ENCODE assay signal across 9 cellular contexts in genomic region chr16:28181557-28181914, GRCh38. TPM values are rescaled to one million over a fixed set of nuclear protein-coding genes. Genes with fewer than 3 reads are reported as not detected.
DNase-seq lines count a peak whose midpoint lies in the region; ATAC-seq, FAIRE-seq and TF ChIP-seq lines count a peak whose summit lies in the region.
"Had no signal": no experiment of that assay in that cellular context is flagged by ENCODE, and none has a peak within 500 bp of the region (broad histone marks: within the 10 kb centered on the region; RNA-seq: fewer than 3 reads in every experiment).

No MANE protein-coding gene starts in this region.

- TF ChIP-seq EP300 in HepG2 (IDR thresholded peaks at IDR 0.05; ENCODE audit: low read depth in 2 of 2, low read length in 2 of 2) (no peak), HepG2 (CRISPR knock-in tag; IDR thresholded peaks at IDR 0.05; ENCODE audit: borderline replicate concordance) (peak; percentile 63)

- H2AFZ ChIP-seq in ACC112 (ENCODE audit: low read length, unreplicated experiment), result no peak overlapping the region
- H2AFZ ChIP-seq in HepG2 (ENCODE audit: low read length), result no peak overlapping the region

- H3K27ac ChIP-seq in ACC112 (ENCODE audit: low read depth, low read length), result peak overlapping the region; percentile 80
- peak overlapping the region in 2 of 4 donors; percentile 49 to 51 for H3K27ac ChIP-seq in body of pancreas
- H3K27ac ChIP-seq in HepG2 (ENCODE audit: extremely low read length, insufficient read depth, low read length), result peak overlapping the region; percentile 48

- 6 to 33% methylated on average over 2 of the region's 2 CpGs for WGBS in body of pancreas, 2 donors
- 45% methylated on average over 2 of the region's 2 CpGs for WGBS in HepG2 (ENCODE audit: low lambda C conversion rate)

- H3K4me3 ChIP-seq in ACC112 (ENCODE audit: low read depth, low read length), result peak overlapping the region; percentile 23; the same call in 1 of the 2 replicates
- no peak overlapping the region for H3K4me3 ChIP-seq in body of pancreas
- H3K4me3 ChIP-seq in HepG2 (replicated peaks in 1 of 3; ENCODE audit: insufficient read depth in 1 of 3, low read depth in 2 of 3, low read length in 3 of 3), result no peak overlapping the region

- H4K20me1 ChIP-seq in HepG2 (ENCODE audit: insufficient read depth, low read length), result 0 out of 2 replicates have a peak, but pooled peaks cover 20% of the 10 kb centered on the region

- H3K27me3 ChIP-seq in ACC112 (ENCODE audit: insufficient read depth, low read length) (no peaks in the 10 kb centered on the region), body of pancreas (no peaks in the 10 kb centered on the region), HepG2 (ENCODE audit: control insufficient read depth in 1 of 2, insufficient read depth in 2 of 2, low read length in 2 of 2) (no peaks in the 10 kb centered on the region)

- H3K4me1 ChIP-seq in ACC112 (ENCODE audit: control insufficient read depth, insufficient read depth, low read length, unreplicated experiment), result peaks cover 44% of the 10 kb centered on the region
- H3K4me1 ChIP-seq in body of pancreas, result peaks cover 49% of the 10 kb centered on the region
- H3K4me1 ChIP-seq in HepG2 (ENCODE audit: insufficient read depth, low read length), result peaks cover 35% of the 10 kb centered on the region

- H3K9me3 ChIP-seq in body of pancreas (no peaks in the 10 kb centered on the region), HepG2 (ENCODE audit: low read length) (no peaks in the 10 kb centered on the region)

- TF ChIP-seq CTCF in body of pancreas (IDR thresholded peaks at IDR 0.05) (no peak), HepG2 (CRISPR knock-in tag; IDR thresholded peaks at IDR 0.05) (no peak)

- peaks cover 96% of the 10 kb centered on the region for H3K79me2 ChIP-seq in ACC112 (ENCODE audit: control insufficient read depth, insufficient read depth, low read length, unreplicated experiment)
- H3K79me2 ChIP-seq in HepG2 (ENCODE audit: insufficient read depth, low read length), result peaks cover 75% of the 10 kb centered on the region

- peaks cover 17% of the 10 kb centered on the region for H3K36me3 ChIP-seq in ACC112 (ENCODE audit: insufficient read depth, low read length)
- H3K36me3 ChIP-seq in body of pancreas (replicated peaks in 1 of 2; ENCODE audit: insufficient read depth in 1 of 2, low read depth in 2 of 2), result peaks cover 0 to 1% of the 10 kb centered on the region in 2 donors
- peaks cover 6 to 27% of the 10 kb centered on the region in 2 experiments; a peak in 4 of 5 replicates for H3K36me3 ChIP-seq in HepG2 (replicated peaks in 1 of 2; ENCODE audit: control insufficient read depth in 1 of 2, insufficient read depth in 2 of 2, low read length in 2 of 2)

- TF ChIP-seq RAD21 in HepG2 (CRISPR knock-in tag; IDR thresholded peaks at IDR 0.05), result no peak

- in situ Hi-C loops in HepG2 (cut with HindIII; ENCODE audit: extremely low pct_ligation_motif_present, low pct_unique_long_range_greater_than_20kb), result no loop called here

- intact Hi-C loops in body of pancreas (cut with DNase I), result no loop called here
- intact Hi-C loops in HepG2 (cut with micrococcal nuclease; ENCODE audit: unreplicated experiment), result no loop called here

- ATAC-seq in body of pancreas (peak; percentile 82), HepG2 (peak; percentile 89), HG03045 (IDR thresholded peaks at IDR 0.05; ENCODE audit: unreplicated experiment) (no peak), GM18907 (IDR thresholded peaks at IDR 0.05; ENCODE audit: unreplicated experiment) (no peak), GM21526 (IDR thresholded peaks at IDR 0.05; ENCODE audit: low FRiP score, unreplicated experiment) (no peak)

- CTCF ChIA-PET in HepG2 (lab: Yijun Ruan, JAX; ENCODE audit: low intra/inter-chr PET ratio, low total read pairs), result no interaction called here

- DNase-seq in HS-27A (ENCODE audit: low read depth), result peak; percentile 80
- DNase-seq in body of pancreas, result peak; percentile 27 to 67 (median 56)
- DNase-seq in HepG2 (ENCODE audit: low spot score), result peak; percentile 88
- no peak for DNase-seq in activated effector memory CD4-positive, alpha-beta T cell treated with Interleukin-2 at 50 U/mL for 16 hours

- no TSS peak for BruUV-seq in HepG2 (replicated peaks; lab: Mats Ljungman, UMichigan)

- TF ChIP-seq POLR2A in body of pancreas (IDR thresholded peaks at IDR 0.05) (no peak), HepG2 (IDR thresholded peaks at IDR 0.05; ENCODE audit: insufficient read depth in 1 of 2, low read depth in 2 of 2, low read length in 2 of 2) (peak in 1 of 2 experiments; percentile 46; a peak in 2 of 4 replicates)

- peak; percentile 60 for FAIRE-seq in HepG2 (lab: Jason Lieb, UNC)
- FAIRE-seq: endometrium had no signal

- H3K4me2 ChIP-seq in HepG2 (ENCODE audit: low read depth, low read length), result peak overlapping the region; percentile 51

- H3K9ac ChIP-seq in HepG2 (ENCODE audit: insufficient read depth, low read depth, low read length), result peak overlapping the region; percentile 11; the same call in 1 of the 2 replicates

- POLR2A ChIA-PET in HepG2 (lab: Yijun Ruan, JAX), result interaction anchor here (0.8 kb wide), 1 partner anchor 31 kb away, joined by 3 read pairs; no protein-coding TSS in a partner anchor

TF ChIP-seq in HepG2, 621 proteins besides CTCF, POLR2A, EP300 and RAD21 (continues in another document):
- no peak for TF ChIP-seq JUND (CRISPR knock-in tag; IDR thresholded peaks at IDR 0.05)
- TF ChIP-seq, protein P1, sequence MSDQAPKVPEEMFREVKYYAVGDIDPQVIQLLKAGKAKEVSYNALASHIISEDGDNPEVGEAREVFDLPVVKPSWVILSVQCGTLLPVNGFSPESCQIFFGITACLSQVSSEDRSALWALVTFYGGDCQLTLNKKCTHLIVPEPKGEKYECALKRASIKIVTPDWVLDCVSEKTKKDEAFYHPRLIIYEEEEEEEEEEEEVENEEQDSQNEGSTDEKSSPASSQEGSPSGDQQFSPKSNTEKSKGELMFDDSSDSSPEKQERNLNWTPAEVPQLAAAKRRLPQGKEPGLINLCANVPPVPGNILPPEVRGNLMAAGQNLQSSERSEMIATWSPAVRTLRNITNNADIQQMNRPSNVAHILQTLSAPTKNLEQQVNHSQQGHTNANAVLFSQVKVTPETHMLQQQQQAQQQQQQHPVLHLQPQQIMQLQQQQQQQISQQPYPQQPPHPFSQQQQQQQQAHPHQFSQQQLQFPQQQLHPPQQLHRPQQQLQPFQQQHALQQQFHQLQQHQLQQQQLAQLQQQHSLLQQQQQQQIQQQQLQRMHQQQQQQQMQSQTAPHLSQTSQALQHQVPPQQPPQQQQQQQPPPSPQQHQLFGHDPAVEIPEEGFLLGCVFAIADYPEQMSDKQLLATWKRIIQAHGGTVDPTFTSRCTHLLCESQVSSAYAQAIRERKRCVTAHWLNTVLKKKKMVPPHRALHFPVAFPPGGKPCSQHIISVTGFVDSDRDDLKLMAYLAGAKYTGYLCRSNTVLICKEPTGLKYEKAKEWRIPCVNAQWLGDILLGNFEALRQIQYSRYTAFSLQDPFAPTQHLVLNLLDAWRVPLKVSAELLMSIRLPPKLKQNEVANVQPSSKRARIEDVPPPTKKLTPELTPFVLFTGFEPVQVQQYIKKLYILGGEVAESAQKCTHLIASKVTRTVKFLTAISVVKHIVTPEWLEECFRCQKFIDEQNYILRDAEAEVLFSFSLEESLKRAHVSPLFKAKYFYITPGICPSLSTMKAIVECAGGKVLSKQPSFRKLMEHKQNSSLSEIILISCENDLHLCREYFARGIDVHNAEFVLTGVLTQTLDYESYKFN (CRISPR knock-in tag; conservative IDR thresholded peaks at IDR 0.05), result 0 out of 2 replicates have a peak, but pooled peaks have one; percentile 16
- TF ChIP-seq, protein P2, sequence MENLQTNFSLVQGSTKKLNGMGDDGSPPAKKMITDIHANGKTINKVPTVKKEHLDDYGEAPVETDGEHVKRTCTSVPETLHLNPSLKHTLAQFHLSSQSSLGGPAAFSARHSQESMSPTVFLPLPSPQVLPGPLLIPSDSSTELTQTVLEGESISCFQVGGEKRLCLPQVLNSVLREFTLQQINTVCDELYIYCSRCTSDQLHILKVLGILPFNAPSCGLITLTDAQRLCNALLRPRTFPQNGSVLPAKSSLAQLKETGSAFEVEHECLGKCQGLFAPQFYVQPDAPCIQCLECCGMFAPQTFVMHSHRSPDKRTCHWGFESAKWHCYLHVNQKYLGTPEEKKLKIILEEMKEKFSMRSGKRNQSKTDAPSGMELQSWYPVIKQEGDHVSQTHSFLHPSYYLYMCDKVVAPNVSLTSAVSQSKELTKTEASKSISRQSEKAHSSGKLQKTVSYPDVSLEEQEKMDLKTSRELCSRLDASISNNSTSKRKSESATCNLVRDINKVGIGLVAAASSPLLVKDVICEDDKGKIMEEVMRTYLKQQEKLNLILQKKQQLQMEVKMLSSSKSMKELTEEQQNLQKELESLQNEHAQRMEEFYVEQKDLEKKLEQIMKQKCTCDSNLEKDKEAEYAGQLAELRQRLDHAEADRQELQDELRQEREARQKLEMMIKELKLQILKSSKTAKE (CRISPR knock-in tag; IDR thresholded peaks at IDR 0.05; ENCODE audit: borderline replicate concordance), result no peak

RNA-seq across cellular contexts. Expression of gene XPO6, which starts 30.2 kb away (rescaled TPM):
- total RNA-seq in body of pancreas (100 to 1,000 TPM in 1 of 2 donors, 10 to 100 TPM in 1; 54.7 to 103 TPM), HepG2 (2016; rRNA removed; fragmentation: Illumina TruSeq; extraction: Trizol) (102 and 109 TPM in 2 replicates)
- total RNA-seq in HepG2 (2016; cell fraction: cytosol; rRNA removed; fragmentation: Illumina TruSeq; extraction: Trizol; ENCODE audit: low read depth), result 46.6 and 57.5 TPM in 2 replicates
- 85.8 and 109 TPM in 2 replicates for total RNA-seq in HepG2 (2016; cell fraction: insoluble cytoplasmic fraction; rRNA removed; fragmentation: Illumina TruSeq; extraction: Trizol)
- 87.0 and 101 TPM in 2 replicates for total RNA-seq in HepG2 (2016; cell fraction: membrane; rRNA removed; fragmentation: Illumina TruSeq; extraction: Trizol)
- 104 and 150 TPM in 2 replicates for total RNA-seq in HepG2 (2016; cell fraction: nucleus; rRNA removed; fragmentation: Illumina TruSeq; extraction: Trizol)
- polyA plus RNA-seq in HepG2 (2011; rRNA removed), result 119 and 129 TPM in 2 replicates
- polyA plus RNA-seq in HepG2 (2011; cell fraction: cytosol; rRNA removed), result 93.9 and 123 TPM in 2 replicates
- 278 and 283 TPM in 2 replicates for polyA plus RNA-seq in HepG2 (2011; cell fraction: nucleus; rRNA removed)
- polyA plus RNA-seq in HepG2 (2012), result 52.1 and 55.0 TPM in 2 replicates
- polyA plus RNA-seq in HepG2 (2016; cell fraction: cytosol; fragmentation: Illumina TruSeq; extraction: Trizol; ENCODE audit: low read depth), result 19.8 and 23.6 TPM in 2 replicates
- 97.4 and 110 TPM in 2 replicates for polyA plus RNA-seq in HepG2 (2016; cell fraction: insoluble cytoplasmic fraction; fragmentation: Illumina TruSeq; extraction: Trizol; ENCODE audit: low read depth)
- polyA plus RNA-seq in HepG2 (2016; cell fraction: membrane; fragmentation: Illumina TruSeq; extraction: Trizol; ENCODE audit: low read depth), result 67.2 and 72.4 TPM in 2 replicates
- 153 and 165 TPM in 2 replicates for polyA plus RNA-seq in HepG2 (2016; cell fraction: nucleus; fragmentation: Illumina TruSeq; extraction: Trizol; ENCODE audit: insufficient read depth, low read depth)
- 284 and 462 TPM in 2 replicates for polyA minus RNA-seq in HepG2 (2011; rRNA and poly(A)+ RNA removed; ENCODE audit: low replicate concordance)
- polyA minus RNA-seq in HepG2 (2011; cell fraction: cytosol; rRNA and poly(A)+ RNA removed), result 88.5 and 89.2 TPM in 2 replicates
- polyA minus RNA-seq in HepG2 (2011; cell fraction: nucleus; rRNA and poly(A)+ RNA removed), result 247 and 281 TPM in 2 replicates

Comparison
In these comparisons a context has a peak if more than half of its experiments do, and no peak if none do; other contexts are left out.
1. ATAC-seq: peak in body of pancreas (single experiment) and HepG2 (single experiment); none in HG03045 (single experiment), GM18907 (single experiment) and GM21526 (single experiment).